ENCODE assay signal across 8 cellular contexts in the genomic region with DNA sequence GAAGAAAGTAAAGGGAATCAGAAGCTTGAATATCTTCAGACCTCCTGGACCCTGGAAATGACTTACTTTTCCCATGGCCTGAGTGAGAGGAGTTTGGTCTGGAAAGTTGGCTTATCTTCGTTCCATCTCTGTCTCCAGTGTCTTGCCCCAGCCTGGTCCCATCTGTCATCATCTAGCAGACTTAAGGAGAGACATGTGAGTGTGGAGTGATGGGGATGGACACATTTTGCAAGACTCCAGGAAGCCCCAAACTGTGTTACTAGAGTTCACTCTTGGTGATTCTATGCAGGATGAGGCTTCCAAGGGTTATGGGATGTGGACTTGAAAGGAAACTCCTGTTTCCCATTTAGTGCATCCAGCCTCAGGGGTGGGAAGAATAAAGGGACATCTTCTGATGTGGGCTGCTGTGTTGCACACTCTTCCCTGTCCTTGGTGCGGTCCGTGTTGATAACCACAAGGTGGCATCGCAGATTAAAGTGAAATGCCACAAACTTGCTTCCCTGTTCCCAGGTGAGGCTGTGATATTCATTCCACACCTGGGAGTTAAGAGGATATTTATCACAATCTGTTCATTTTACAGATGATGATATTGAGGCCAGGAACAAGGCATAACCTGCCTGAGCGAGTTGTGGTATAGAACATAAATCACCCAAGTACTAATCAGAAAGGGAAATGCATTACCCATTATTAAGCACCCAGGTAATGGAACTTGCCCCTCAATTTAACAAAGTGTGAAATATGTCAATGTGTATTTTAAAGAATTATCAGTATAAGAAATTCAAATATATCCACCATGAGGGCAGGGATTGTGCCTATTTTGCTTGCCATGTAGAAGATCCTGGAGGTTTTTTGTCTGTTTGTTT.
DNase-seq lines count a peak whose midpoint lies in the region; ATAC-seq and TF ChIP-seq lines count a peak whose summit lies in the region.

No MANE protein-coding gene starts in this region.

- 35 to 40% methylated on average over 5 of the region's 5 CpGs for whole genome bisulfite sequencing in heart right ventricle, 2 donors

- intact Hi-C loops in heart right ventricle (cut with DNase I) (loop anchor here in 9 of 10 donors (2.0 to 10.0 kb wide), 14 partner anchors 111 to 781 kb away; no protein-coding TSS in a partner anchor), tibial artery (cut with DNase I; ENCODE audit: low total_unique reads) (loop anchor here (5.0 kb wide), 1 partner anchor 734 kb away; no protein-coding TSS in a partner anchor)
- intact Hi-C loops in activated CD8-positive, alpha-beta T cell treated with anti-CD3 and anti-CD28 coated beads for 36 hours (cut with micrococcal nuclease): no loop called here

- in situ Hi-C loops in SK-MEL-5 (cut with HindIII; ENCODE audit: low pct_unique_long_range_greater_than_20kb, low sequenced_read_pairs): no loop called here

- POLR2A ChIA-PET in BJ (lab: Charles Lee): no interaction called here
- POLR2A ChIA-PET in activated CD8-positive, alpha-beta T cell treated with anti-CD3 and anti-CD28 coated beads for 36 hours (lab: Charles Lee): no interaction called here

- H3K4me3 ChIP-seq in BJ (ENCODE audit: low read depth, low read length): no peak overlapping the region
- no peak overlapping the region for H3K4me3 ChIP-seq in heart right ventricle
- no peak overlapping the region for H3K4me3 ChIP-seq in tibial artery

- H3K9me3 ChIP-seq in heart right ventricle: no peaks in the 10 kb centered on the region
- no peaks in the 10 kb centered on the region for H3K9me3 ChIP-seq in tibial artery

- no peaks in the 10 kb centered on the region for H3K36me3 Mint-ChIP-seq in activated CD8-positive, alpha-beta T cell treated with anti-CD3 and anti-CD28 coated beads for 36 hours (ENCODE audit: low read depth)

- TF ChIP-seq CTCF in BJ (IDR thresholded peaks at IDR 0.05; ENCODE audit: insufficient read depth, low read depth, low read length): peak; percentile 72
- peak; percentile 11 to 66 (median 57) for TF ChIP-seq CTCF in heart right ventricle (IDR thresholded peaks at IDR 0.05)
- peak; percentile 39 to 49 for TF ChIP-seq CTCF in tibial artery (IDR thresholded peaks at IDR 0.05)
- no peak for TF ChIP-seq CTCF in activated CD8-positive, alpha-beta T cell treated with anti-CD3 and anti-CD28 coated beads for 36 hours (IDR thresholded peaks at IDR 0.05)

- ATAC-seq in heart right ventricle: peak in 6 of 8 donors; percentile 43 to 81 (median 64)
- no peak for ATAC-seq in HG03196 (IDR thresholded peaks at IDR 0.05; ENCODE audit: unreplicated experiment)
- ATAC-seq in activated CD8-positive, alpha-beta T cell treated with anti-CD3 and anti-CD28 coated beads for 36 hours: no peak

- H3K36me3 ChIP-seq in BJ (ENCODE audit: control insufficient read depth, insufficient read depth, low read length) (no peaks in the 10 kb centered on the region), heart right ventricle (no peaks in the 10 kb centered on the region), tibial artery (no peaks in the 10 kb centered on the region)

- H3K27me3 ChIP-seq in BJ (ENCODE audit: control insufficient read depth, insufficient read depth, low read length) (no peaks in the 10 kb centered on the region), heart right ventricle (no peaks in the 10 kb centered on the region), tibial artery (peaks cover 0 to 2% of the 10 kb centered on the region in 2 donors)

- no peaks in the 10 kb centered on the region for H3K9me3 Mint-ChIP-seq in activated CD8-positive, alpha-beta T cell treated with anti-CD3 and anti-CD28 coated beads for 36 hours

- H3K27ac Mint-ChIP-seq in activated CD8-positive, alpha-beta T cell treated with anti-CD3 and anti-CD28 coated beads for 36 hours: no peak overlapping the region

- H3K4me1 Mint-ChIP-seq in activated CD8-positive, alpha-beta T cell treated with anti-CD3 and anti-CD28 coated beads for 36 hours (ENCODE audit: low read depth): no peaks in the 10 kb centered on the region

- H3K4me1 ChIP-seq in heart right ventricle (no peaks in the 10 kb centered on the region), tibial artery (peaks cover 0 to 3% (median 0%) of the 10 kb centered on the region in 4 donors)

- no peak overlapping the region for H3K4me3 Mint-ChIP-seq in activated CD8-positive, alpha-beta T cell treated with anti-CD3 and anti-CD28 coated beads for 36 hours

- no peaks in the 10 kb centered on the region for H3K27me3 Mint-ChIP-seq in activated CD8-positive, alpha-beta T cell treated with anti-CD3 and anti-CD28 coated beads for 36 hours

- CTCF ChIA-PET in BJ (lab: Yijun Ruan, JAX): interaction anchor here (0.8 to 3.1 kb wide), 19 partner anchors 9 to 692 kb away, joined by 3 to 15 read pairs (median 4); no protein-coding TSS in a partner anchor
- CTCF ChIA-PET in activated CD8-positive, alpha-beta T cell treated with anti-CD3 and anti-CD28 coated beads for 36 hours (lab: Charles Lee): no interaction called here

- no peak overlapping the region for H3K27ac ChIP-seq in heart right ventricle
- H3K27ac ChIP-seq in tibial artery: no peak overlapping the region

- DNase-seq in BJ (ENCODE audit: low read depth): no peak
- peak; percentile 79 for DNase-seq in HPDE6-E6E7 (ENCODE audit: extremely low spot score)
- DNase-seq in SK-MEL-5 (ENCODE audit: low read depth, low spot score): peak; percentile 65
- peak in 1 of 2 donors; percentile 13 for DNase-seq in heart right ventricle
- DNase-seq in tibial artery: no peak
- DNase-seq in C1 segment of cervical spinal cord (lab: John Stamatoyannopoulos, UW): no peak
- DNase-seq in activated CD8-positive, alpha-beta T cell treated with anti-CD3 and anti-CD28 coated beads for 36 hours: no peak

Comparison
In these comparisons a context has a peak if more than half of its experiments do, and no peak if none do; other contexts are left out.
1. DNase-seq: peak in HPDE6-E6E7 (single experiment) and SK-MEL-5 (single experiment); none in BJ (single experiment), tibial artery (0 of 2), C1 segment of cervical spinal cord (0 of 14) and activated CD8-positive, alpha-beta T cell treated with anti-CD3 and anti-CD28 coated beads for 36 hours (single experiment).
2. ATAC-seq: peak in heart right ventricle (6 of 8); none in HG03196 (single experiment) and activated CD8-positive, alpha-beta T cell treated with anti-CD3 and anti-CD28 coated beads for 36 hours (single experiment).